In genomic region chr4:38783109-38783460, GRCh38 we compare ENCODE assay signal across 23 cellular contexts. TPM values are rescaled to one million over a fixed set of nuclear protein-coding genes. Genes with fewer than 3 reads are reported as not detected.
DNase-seq lines count a peak whose midpoint lies in the region; ATAC-seq and TF ChIP-seq lines count a peak whose summit lies in the region.
"Had no signal": no experiment of that assay in that cellular context is flagged by ENCODE, and none has a peak within 500 bp of the region (broad histone marks: within the 10 kb centered on the region; RNA-seq: fewer than 3 reads in every experiment).

No MANE protein-coding gene starts in this region.

- POLR2A ChIA-PET in activated B cell treated with CpG ODN at 0.5 μM for 24 hours (lab: Charles Lee), result interaction anchor here (0.6 to 4.5 kb wide), 18 partner anchors 10 to 848 kb away, joined by 3 to 249 read pairs (median 8); partner anchors contain the start of genes TLR1 and TLR6

- H3K4me3 Mint-ChIP-seq in CD14-positive monocyte, result no peak overlapping the region
- H3K4me3 Mint-ChIP-seq in activated B cell treated with CpG ODN at 0.5 μM for 24 hours, result no peak overlapping the region
- no peak overlapping the region for H3K4me3 Mint-ChIP-seq in activated T-helper 1 cell treated with anti-CD3 and anti-CD28 coated beads, Interleukin-12 subunit alpha, Interleukin-12 subunit beta, Interleukin-2, Interleukin-4 antibody, amounts not matched to agents 30 ng/mL and 10 ng/mL and 1 ng/mL, durations not matched to agents 14 hours and 24 hours and 36 hours
- H3K4me3 Mint-ChIP-seq: effector memory CD8-positive, alpha-beta T cell; mesothelial cell of epicardium had no signal

- H3K36me3 ChIP-seq in Karpas-422 (ENCODE audit: insufficient read depth, low read length) (peaks cover 31% of the 10 kb centered on the region), neutrophil (no peaks in the 10 kb centered on the region)
- H3K36me3 ChIP-seq: heart left ventricle, MG63, stomach, transverse colon had no signal

- no peaks in the 10 kb centered on the region for H3K27me3 ChIP-seq in Karpas-422 (ENCODE audit: low read length)
- H3K27me3 ChIP-seq in neutrophil, result no peaks in the 10 kb centered on the region
- H3K27me3 ChIP-seq: heart left ventricle, MG63, stomach, transverse colon had no signal

- H3K27me3 Mint-ChIP-seq in CD14-positive monocyte (ENCODE audit: low read depth in 3 of 3) (peaks cover 0 to 1% (median 0%) of the 10 kb centered on the region in 3 donors), activated B cell treated with CpG ODN at 0.5 μM for 24 hours (no peaks in the 10 kb centered on the region)
- H3K27me3 Mint-ChIP-seq in activated T-helper 1 cell treated with anti-CD3 and anti-CD28 coated beads, Interleukin-12 subunit alpha, Interleukin-12 subunit beta, Interleukin-2, Interleukin-4 antibody, amounts not matched to agents 30 ng/mL and 10 ng/mL and 1 ng/mL, durations not matched to agents 14 hours and 24 hours and 36 hours (ENCODE audit: insufficient read depth), result peaks cover 1% of the 10 kb centered on the region

- no peak overlapping the region for H3K4me3 ChIP-seq in Karpas-422 (ENCODE audit: low read length)
- H3K4me3 ChIP-seq in neutrophil (ENCODE audit: low read depth in 1 of 2, low read length in 1 of 2), result no peak overlapping the region
- H3K4me3 ChIP-seq: heart left ventricle, MG63, stomach, transverse colon had no signal

- H3K27ac ChIP-seq in Karpas-422 (ENCODE audit: low read length), result peak overlapping the region; percentile 96
- peak overlapping the region; percentile 91 for H3K27ac ChIP-seq in neutrophil
- H3K27ac ChIP-seq: heart left ventricle, stomach, transverse colon had no signal

- H3K9ac ChIP-seq in Karpas-422 (ENCODE audit: low read length), result no peak overlapping the region

- intact Hi-C loops in CD14-positive monocyte (cut with micrococcal nuclease) (loop anchor here in 1 of 2 donors (10.0 kb wide), 1 partner anchor 72 kb away; the partner anchor contains the start of gene TLR6), activated B cell treated with CpG ODN at 0.5 μM for 24 hours (cut with micrococcal nuclease) (loop anchor here (5.0 kb wide), 1 partner anchor 121 kb away; the partner anchor contains the start of gene KLF3)
- intact Hi-C loops in activated T-helper 1 cell treated with anti-CD3 and anti-CD28 coated beads, Interleukin-12 subunit alpha, Interleukin-12 subunit beta, Interleukin-2, Interleukin-4 antibody, amounts not matched to agents 30 ng/mL and 10 ng/mL and 1 ng/mL, durations not matched to agents 14 hours and 24 hours and 36 hours (cut with micrococcal nuclease), result loop anchor here (1.0 kb wide), 5 partner anchors 21 to 721 kb away; partner anchors contain the start of genes TLR1 and TLR6

- H3K9me2 ChIP-seq in Karpas-422 (replicated peaks; ENCODE audit: insufficient read depth, low read length), result no peaks in the 10 kb centered on the region

- H3K9me3 ChIP-seq in Karpas-422 (ENCODE audit: low read length) (peaks cover 3% of the 10 kb centered on the region; the same call in 1 of the 2 replicates), neutrophil (no peaks in the 10 kb centered on the region)
- H3K9me3 ChIP-seq: heart left ventricle, MG63, stomach, transverse colon had no signal

- H3K36me3 Mint-ChIP-seq in CD14-positive monocyte (peaks cover 0 to 2% of the 10 kb centered on the region in 2 donors), activated B cell treated with CpG ODN at 0.5 μM for 24 hours (ENCODE audit: low read depth) (peaks cover 30% of the 10 kb centered on the region)
- H3K36me3 Mint-ChIP-seq in activated T-helper 1 cell treated with anti-CD3 and anti-CD28 coated beads, Interleukin-12 subunit alpha, Interleukin-12 subunit beta, Interleukin-2, Interleukin-4 antibody, amounts not matched to agents 30 ng/mL and 10 ng/mL and 1 ng/mL, durations not matched to agents 14 hours and 24 hours and 36 hours (ENCODE audit: low read depth), result peaks cover 2% of the 10 kb centered on the region
- H3K36me3 Mint-ChIP-seq: activated CD4-positive, alpha-beta memory T cell treated with anti-CD3 and anti-CD28 coated beads for 36 hours; activated naive CD4-positive, alpha-beta T cell treated with anti-CD3 and anti-CD28 coated beads, Interleukin-2, amount 50 U/mL, for 72 hours; mesothelial cell of epicardium had no signal

- H3K4me1 ChIP-seq in Karpas-422 (ENCODE audit: low read length) (peaks cover 48% of the 10 kb centered on the region), neutrophil (ENCODE audit: control insufficient read depth in 1 of 2, insufficient read depth in 1 of 2, low read depth in 1 of 2, low read length in 1 of 2) (peaks cover 47 to 64% of the 10 kb centered on the region in 2 experiments)

- H3K4me1 Mint-ChIP-seq in CD14-positive monocyte, result peaks cover 50% of the 10 kb centered on the region
- H3K4me1 Mint-ChIP-seq in activated B cell treated with CpG ODN at 0.5 μM for 24 hours, result peaks cover 61% of the 10 kb centered on the region
- H3K4me1 Mint-ChIP-seq in activated T-helper 1 cell treated with anti-CD3 and anti-CD28 coated beads, Interleukin-12 subunit alpha, Interleukin-12 subunit beta, Interleukin-2, Interleukin-4 antibody, amounts not matched to agents 30 ng/mL and 10 ng/mL and 1 ng/mL, durations not matched to agents 14 hours and 24 hours and 36 hours (ENCODE audit: low read depth), result peaks cover 11% of the 10 kb centered on the region

- H3K4me2 ChIP-seq in Karpas-422 (ENCODE audit: low read depth, low read length, poor library complexity, severe bottlenecking), result no peak overlapping the region

- H3K79me2 ChIP-seq in Karpas-422 (ENCODE audit: low read length), result peaks cover 39% of the 10 kb centered on the region

- no peaks in the 10 kb centered on the region for H4K20me1 ChIP-seq in Karpas-422 (ENCODE audit: insufficient read depth, low read depth, low read length)

- no peak overlapping the region for H2AFZ ChIP-seq in Karpas-422 (ENCODE audit: low read length)

- DNase-seq in CD14-positive monocyte (ENCODE audit: low spot score) (no peak), Karpas-422 (no peak), activated B cell treated with CpG ODN at 0.5 μM for 24 hours (no peak), RPMI8226 (no peak)
- DNase-seq in activated T-helper 1 cell treated with anti-CD3 and anti-CD28 coated beads, Interleukin-12 subunit alpha, Interleukin-12 subunit beta, Interleukin-2, Interleukin-4 antibody, amounts not matched to agents 30 ng/mL and 10 ng/mL and 1 ng/mL, durations not matched to agents 14 hours and 24 hours and 36 hours (ENCODE audit: low spot score), result no peak
- DNase-seq: cortex of kidney, kidney, MG63, NCI-H226 had no signal

- TF ChIP-seq CTCF in CD14-positive monocyte (IDR thresholded peaks at IDR 0.05) (peak; percentile 60), activated B cell treated with CpG ODN at 0.5 μM for 24 hours (IDR thresholded peaks at IDR 0.05) (no peak), neutrophil (IDR thresholded peaks at IDR 0.05) (no peak)

- H3K27ac Mint-ChIP-seq in CD14-positive monocyte, result peak overlapping the region in 4 of 7 donors; percentile 37 to 78 (median 67)
- H3K27ac Mint-ChIP-seq in activated B cell treated with CpG ODN at 0.5 μM for 24 hours, result peak overlapping the region; percentile 24
- no peak overlapping the region for H3K27ac Mint-ChIP-seq in activated T-helper 1 cell treated with anti-CD3 and anti-CD28 coated beads, Interleukin-12 subunit alpha, Interleukin-12 subunit beta, Interleukin-2, Interleukin-4 antibody, amounts not matched to agents 30 ng/mL and 10 ng/mL and 1 ng/mL, durations not matched to agents 14 hours and 24 hours and 36 hours
- H3K27ac Mint-ChIP-seq: activated CD4-positive, alpha-beta memory T cell treated with anti-CD3 and anti-CD28 coated beads for 36 hours; activated naive CD4-positive, alpha-beta T cell treated with anti-CD3 and anti-CD28 coated beads, Interleukin-2, amount 50 U/mL, for 72 hours; effector memory CD8-positive, alpha-beta T cell; mesothelial cell of epicardium; naive thymus-derived CD4-positive, alpha-beta T cell had no signal

- CTCF ChIA-PET in activated B cell treated with CpG ODN at 0.5 μM for 24 hours (lab: Charles Lee), result interaction anchor here (0.7 to 8.1 kb wide), 20 partner anchors 10 to 604 kb away, joined by 3 to 331 read pairs (median 5); partner anchors contain the start of genes TLR1, TLR6 and WDR19

- ATAC-seq in activated B cell treated with CpG ODN at 0.5 μM for 24 hours (ENCODE audit: low read depth) (no peak), HG02763 (IDR thresholded peaks at IDR 0.05; ENCODE audit: unreplicated experiment) (no peak)

- H3K9me3 Mint-ChIP-seq in CD14-positive monocyte (peaks cover 0 to 2% (median 0%) of the 10 kb centered on the region in 7 donors), activated B cell treated with CpG ODN at 0.5 μM for 24 hours (no peaks in the 10 kb centered on the region)
- peaks cover 4% of the 10 kb centered on the region for H3K9me3 Mint-ChIP-seq in activated T-helper 1 cell treated with anti-CD3 and anti-CD28 coated beads, Interleukin-12 subunit alpha, Interleukin-12 subunit beta, Interleukin-2, Interleukin-4 antibody, amounts not matched to agents 30 ng/mL and 10 ng/mL and 1 ng/mL, durations not matched to agents 14 hours and 24 hours and 36 hours
- H3K9me3 Mint-ChIP-seq: activated CD4-positive, alpha-beta memory T cell treated with anti-CD3 and anti-CD28 coated beads for 36 hours; activated naive CD4-positive, alpha-beta T cell treated with anti-CD3 and anti-CD28 coated beads, Interleukin-2, amount 50 U/mL, for 72 hours; effector memory CD8-positive, alpha-beta T cell; mesothelial cell of epicardium had no signal

RNA-seq across cellular contexts. Expression of gene TLR10, which starts 0.3 kb away (rescaled TPM):
- polyA plus RNA-seq in CD14-positive monocyte, result 1 to 10 TPM; 1.1 to 1.2 TPM
- 48.5 and 142 TPM in 2 replicates for total RNA-seq in Karpas-422 (2014; rRNA removed; shearing (Covaris generic); ENCODE audit: low replicate concordance)
- total RNA-seq in activated B cell treated with CpG ODN at 0.5 μM for 24 hours, result 92.0 and 107 TPM in 2 replicates
- total RNA-seq in activated T-helper 1 cell treated with anti-CD3 and anti-CD28 coated beads, Interleukin-12 subunit alpha, Interleukin-12 subunit beta, Interleukin-2, Interleukin-4 antibody, amounts not matched to agents 30 ng/mL and 10 ng/mL and 1 ng/mL, durations not matched to agents 14 hours and 24 hours and 36 hours, result not detected in 2 replicates
- total RNA-seq: bronchial epithelial cell; CD8-positive, alpha-beta memory T cell; G401; mesothelial cell of epicardium had no signal
- polyA plus RNA-seq: AG04450; CD8-positive, alpha-beta memory T cell; heart left ventricle had no signal

RNA-seq across cellular contexts. Expression of gene TLR1, which starts 21.5 kb away (rescaled TPM):
- 100 to 1,000 TPM in 1 of 2 donors, 10 to 100 TPM in 1; 62.2 to 117 TPM for polyA plus RNA-seq in CD14-positive monocyte
- 36.0 and 103 TPM in 2 replicates for total RNA-seq in Karpas-422 (2014; rRNA removed; shearing (Covaris generic); ENCODE audit: low replicate concordance)
- total RNA-seq in activated B cell treated with CpG ODN at 0.5 μM for 24 hours, result 39.6 and 43.0 TPM in 2 replicates
- 1.9 and 2.7 TPM in 2 replicates for total RNA-seq in activated T-helper 1 cell treated with anti-CD3 and anti-CD28 coated beads, Interleukin-12 subunit alpha, Interleukin-12 subunit beta, Interleukin-2, Interleukin-4 antibody, amounts not matched to agents 30 ng/mL and 10 ng/mL and 1 ng/mL, durations not matched to agents 14 hours and 24 hours and 36 hours
- total RNA-seq: G401 had no signal

Comparison
In these comparisons a context has a peak if more than half of its experiments do, and no peak if none do; other contexts are left out.
1. RNA of gene TLR10, which starts 0.3 kb away (total RNA-seq): 48.5 to 142 TPM in Karpas-422 and 92.0 to 107 TPM in activated B cell treated with CpG ODN at 0.5 μM for 24 hours; not detected in activated T-helper 1 cell treated with anti-CD3 and anti-CD28 coated beads, Interleukin-12 subunit alpha, Interleukin-12 subunit beta, Interleukin-2, Interleukin-4 antibody, amounts not matched to agents 30 ng/mL and 10 ng/mL and 1 ng/mL, durations not matched to agents 14 hours and 24 hours and 36 hours; every median in the first group is over 10 times any median in the second.